1 cellular context compared by ENCODE assay signal in the genomic region with DNA sequence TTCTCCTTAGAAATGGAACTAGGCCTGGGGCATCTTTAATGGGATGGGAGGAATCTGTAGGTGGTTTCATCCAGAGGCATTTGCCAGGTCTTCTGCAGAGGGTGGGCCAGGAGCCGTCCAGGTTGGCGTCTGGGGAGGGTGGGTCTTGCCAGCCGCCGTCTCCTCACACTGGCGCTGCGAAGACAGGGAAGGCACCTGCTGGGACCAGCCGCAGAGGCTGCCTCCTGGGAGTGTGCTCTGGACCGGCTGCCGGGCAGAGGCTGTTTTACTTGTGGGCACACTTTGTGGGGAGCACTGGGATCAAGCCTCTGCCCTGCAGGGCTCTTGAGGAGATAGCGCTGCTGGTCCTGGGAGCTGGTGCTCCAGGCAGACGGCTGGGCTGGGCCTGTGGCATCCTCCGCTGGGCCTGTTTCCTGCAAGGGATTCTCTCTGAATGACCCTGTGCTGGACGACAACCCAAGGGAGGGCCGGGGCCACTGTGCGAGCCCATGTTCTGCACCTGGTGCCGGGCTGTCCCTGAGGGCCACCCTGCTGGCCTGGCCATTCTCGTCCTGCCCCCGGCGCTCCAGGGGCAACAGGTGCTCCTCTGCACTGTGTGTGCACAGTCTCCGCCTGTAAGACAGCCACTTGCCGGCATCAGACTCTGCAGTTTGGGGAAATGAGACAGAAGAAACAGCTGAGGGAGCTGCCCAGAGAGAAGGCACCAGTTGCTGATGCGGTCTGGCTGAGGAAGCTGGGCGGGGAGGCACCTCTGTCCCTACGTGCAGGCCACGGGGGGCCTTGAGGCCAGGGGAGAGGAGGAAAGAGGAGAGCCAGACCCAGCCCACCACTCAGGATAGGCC.
TF ChIP-seq lines count a peak whose summit lies in the region.

No MANE protein-coding gene starts in this region.

TF ChIP-seq in GM12878, 131 proteins besides CTCF, POLR2A, EP300 and RAD21:
- TF ChIP-seq, protein P1, sequence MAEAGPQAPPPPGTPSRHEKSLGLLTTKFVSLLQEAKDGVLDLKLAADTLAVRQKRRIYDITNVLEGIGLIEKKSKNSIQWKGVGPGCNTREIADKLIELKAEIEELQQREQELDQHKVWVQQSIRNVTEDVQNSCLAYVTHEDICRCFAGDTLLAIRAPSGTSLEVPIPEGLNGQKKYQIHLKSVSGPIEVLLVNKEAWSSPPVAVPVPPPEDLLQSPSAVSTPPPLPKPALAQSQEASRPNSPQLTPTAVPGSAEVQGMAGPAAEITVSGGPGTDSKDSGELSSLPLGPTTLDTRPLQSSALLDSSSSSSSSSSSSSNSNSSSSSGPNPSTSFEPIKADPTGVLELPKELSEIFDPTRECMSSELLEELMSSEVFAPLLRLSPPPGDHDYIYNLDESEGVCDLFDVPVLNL (IDR thresholded peaks at IDR 0.05; ENCODE audit: low read depth, low read length) = no peak
- TF ChIP-seq PAX5 (IDR thresholded peaks at IDR 0.05; ENCODE audit: borderline replicate concordance, low read depth, low read length) (no peak), SP1 (IDR thresholded peaks at IDR 0.05; ENCODE audit: low read depth, low read length) (no peak), TCF7 (IDR thresholded peaks at IDR 0.05; ENCODE audit: borderline replicate concordance) (no peak), RUNX3 (IDR thresholded peaks at IDR 0.05; ENCODE audit: low read length) (no peak), EZH2 (IDR thresholded peaks at IDR 0.05; ENCODE audit: borderline replicate concordance, control insufficient read depth, low read depth, low read length) (no peak), RCOR1 (conservative IDR thresholded peaks at IDR 0.05; ENCODE audit: low read depth, low read length) (no peak)
- TF ChIP-seq, protein P2, sequence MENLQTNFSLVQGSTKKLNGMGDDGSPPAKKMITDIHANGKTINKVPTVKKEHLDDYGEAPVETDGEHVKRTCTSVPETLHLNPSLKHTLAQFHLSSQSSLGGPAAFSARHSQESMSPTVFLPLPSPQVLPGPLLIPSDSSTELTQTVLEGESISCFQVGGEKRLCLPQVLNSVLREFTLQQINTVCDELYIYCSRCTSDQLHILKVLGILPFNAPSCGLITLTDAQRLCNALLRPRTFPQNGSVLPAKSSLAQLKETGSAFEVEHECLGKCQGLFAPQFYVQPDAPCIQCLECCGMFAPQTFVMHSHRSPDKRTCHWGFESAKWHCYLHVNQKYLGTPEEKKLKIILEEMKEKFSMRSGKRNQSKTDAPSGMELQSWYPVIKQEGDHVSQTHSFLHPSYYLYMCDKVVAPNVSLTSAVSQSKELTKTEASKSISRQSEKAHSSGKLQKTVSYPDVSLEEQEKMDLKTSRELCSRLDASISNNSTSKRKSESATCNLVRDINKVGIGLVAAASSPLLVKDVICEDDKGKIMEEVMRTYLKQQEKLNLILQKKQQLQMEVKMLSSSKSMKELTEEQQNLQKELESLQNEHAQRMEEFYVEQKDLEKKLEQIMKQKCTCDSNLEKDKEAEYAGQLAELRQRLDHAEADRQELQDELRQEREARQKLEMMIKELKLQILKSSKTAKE (IDR thresholded peaks at IDR 0.05; ENCODE audit: low read depth, poor library complexity, severe bottlenecking) = no peak
